Comparison of ENCODE assay signal across 8 cellular contexts in the genomic region with DNA sequence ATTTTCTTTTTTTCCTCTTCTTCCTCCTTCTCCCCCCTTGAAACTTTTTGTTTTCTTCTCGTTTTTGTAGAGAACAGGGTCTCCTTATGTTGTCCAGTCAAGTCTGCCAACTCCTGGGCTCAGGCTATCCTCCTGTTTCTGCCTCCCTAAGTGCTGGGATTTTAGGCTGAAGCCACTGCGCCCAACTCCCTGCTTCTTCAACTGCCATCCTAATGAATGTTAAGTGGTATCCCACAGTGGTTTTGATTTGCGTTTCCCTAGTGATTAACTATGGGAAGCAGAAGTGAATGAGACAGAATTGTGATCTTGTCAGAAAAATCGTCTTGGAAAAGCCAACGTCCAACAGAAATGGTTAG. TPM values are rescaled to one million over a fixed set of nuclear protein-coding genes. Genes with fewer than 3 reads are reported as not detected.
DNase-seq lines count a peak whose midpoint lies in the region; ATAC-seq and TF ChIP-seq lines count a peak whose summit lies in the region.

No MANE protein-coding gene starts in this region.

- peak overlapping the region; percentile 68; the same call in 1 of the 2 replicates for H3K27ac ChIP-seq in HCT116 (ENCODE audit: low read depth, low read length)
- peak overlapping the region; percentile 91 for H3K27ac ChIP-seq in VCaP

- BruUV-seq in HCT116 (replicated peaks; lab: Mats Ljungman, UMichigan), result TSS peak; percentile 76

- no peaks in the 10 kb centered on the region; the same call in 1 of the 2 replicates for H4K20me1 ChIP-seq in HCT116 (ENCODE audit: insufficient read depth)

- H3K9me3 ChIP-seq in HCT116 (ENCODE audit: control insufficient read depth in 1 of 2, insufficient read depth in 1 of 2, low read depth in 1 of 2, low read length in 2 of 2), result no peaks in the 10 kb centered on the region
- H3K9me3 ChIP-seq in skeletal muscle satellite cell (replicated peaks; ENCODE audit: low read length), result no peaks in the 10 kb centered on the region

- H3K36me3 ChIP-seq in HCT116 (ENCODE audit: control insufficient read depth in 1 of 2, insufficient read depth in 2 of 2, low read length in 2 of 2) (no peaks in the 10 kb centered on the region), skeletal muscle satellite cell (ENCODE audit: insufficient read depth, low read length) (no peaks in the 10 kb centered on the region)

- peak overlapping the region; percentile 78 for H3K9ac ChIP-seq in HCT116 (ENCODE audit: low read length)
- peak overlapping the region; percentile 96 for H3K9ac ChIP-seq in skeletal muscle satellite cell (ENCODE audit: low read depth, low read length)

- TF ChIP-seq CTCF in HCT116 (IDR thresholded peaks at IDR 0.05 in 2 of 3, conservative IDR thresholded peaks at IDR 0.05 in 1 of 3; ENCODE audit: borderline replicate concordance in 1 of 3, insufficient read depth in 1 of 3, low read depth in 2 of 3, low read length in 2 of 3) (no peak), VCaP (conservative IDR thresholded peaks at IDR 0.05) (no peak)

- no peak for TF ChIP-seq POLR2A in HCT116 (IDR thresholded peaks at IDR 0.05; ENCODE audit: borderline replicate concordance, extremely low read depth, insufficient read depth, insufficient read length)

- H3K4me1 ChIP-seq in HCT116 (ENCODE audit: control insufficient read depth in 1 of 2, insufficient read depth in 2 of 2, low read length in 2 of 2) (peaks cover 9 to 13% of the 10 kb centered on the region in 2 experiments; a peak in 3 of 4 replicates), skeletal muscle satellite cell (ENCODE audit: control insufficient read depth, insufficient read depth, low read length) (peaks cover 28% of the 10 kb centered on the region)

- H3K4me3 ChIP-seq in HCT116 (replicated peaks in 1 of 2; ENCODE audit: low read depth in 1 of 2, low read length in 2 of 2) (peak overlapping the region; percentile 89 to 94), skeletal muscle satellite cell (ENCODE audit: low read length) (peak overlapping the region; percentile 95)

- TF ChIP-seq RAD21 in HCT116 (IDR thresholded peaks at IDR 0.05; ENCODE audit: low read depth), result no peak

- peaks cover 36% of the 10 kb centered on the region for H3K79me2 ChIP-seq in HCT116 (ENCODE audit: insufficient read depth, low read length)

- H3K9me2 ChIP-seq in HCT116 (ENCODE audit: insufficient read depth), result peaks cover 4% of the 10 kb centered on the region; the same call in 1 of the 2 replicates

- CTCF ChIA-PET in HCT116 (lab: Charles Lee), result no interaction called here

- RAD21 ChIA-PET in HCT116 (lab: Charles Lee; ENCODE audit: low non-redundant PET in 1 of 2, low total read pairs in 2 of 2, uncharacterized antibody in 2 of 2, unreplicated experiment in 2 of 2), result no interaction called here

- DNase-seq in HCT116 (ENCODE audit: low read depth, low spot score) (no peak), glomerular visceral epithelial cell (ENCODE audit: extremely low spot score) (peak; percentile 25), NCI-H446 (lab: John Stamatoyannopoulos, UW) (no peak), GOT3 (lab: John Stamatoyannopoulos, UW) (no peak)

- intact Hi-C loops in HCT116 (cut with micrococcal nuclease), result no loop called here

- H3K27me3 ChIP-seq in HCT116 (ENCODE audit: insufficient read depth, low read length), result no peaks in the 10 kb centered on the region
- no peaks in the 10 kb centered on the region for H3K27me3 ChIP-seq in skeletal muscle satellite cell (ENCODE audit: control insufficient read depth, insufficient read depth, low read length)

- POLR2A ChIA-PET in HCT116 (lab: Charles Lee), result no interaction called here

- no peak overlapping the region for H2AFZ ChIP-seq in HCT116 (ENCODE audit: low read depth, low read length, poor library complexity, severe bottlenecking)

- no peak for ATAC-seq in HCT116
- no peak for ATAC-seq in GM19324 (IDR thresholded peaks at IDR 0.05; ENCODE audit: low FRiP score, unreplicated experiment)
- no peak for ATAC-seq in HG03175 (IDR thresholded peaks at IDR 0.05; ENCODE audit: unreplicated experiment)

- H3K4me2 ChIP-seq in HCT116 (ENCODE audit: low read length), result peak overlapping the region; percentile 85
- peak overlapping the region; percentile 94 for H3K4me2 ChIP-seq in skeletal muscle satellite cell (ENCODE audit: low read length)

TF ChIP-seq in HCT116, 20 proteins besides CTCF, POLR2A, EP300 and RAD21:
- TF ChIP-seq SRF (IDR thresholded peaks at IDR 0.05; ENCODE audit: low read depth), result no peak
- TF ChIP-seq CEBPB (IDR thresholded peaks at IDR 0.05; ENCODE audit: low read depth), result no peak
- no peak for TF ChIP-seq ZFX (IDR thresholded peaks at IDR 0.05)
- TF ChIP-seq EZH2phosphoT487 (IDR thresholded peaks at IDR 0.05; ENCODE audit: borderline replicate concordance), result no peak
- TF ChIP-seq SP1 (IDR thresholded peaks at IDR 0.05; ENCODE audit: low read depth), result no peak
- no peak for TF ChIP-seq EGR1 (IDR thresholded peaks at IDR 0.05; ENCODE audit: low read depth)
- no peak for TF ChIP-seq ZNF274 (IDR thresholded peaks at IDR 0.05; ENCODE audit: low read depth, low read length)
- TF ChIP-seq, protein P1, sequence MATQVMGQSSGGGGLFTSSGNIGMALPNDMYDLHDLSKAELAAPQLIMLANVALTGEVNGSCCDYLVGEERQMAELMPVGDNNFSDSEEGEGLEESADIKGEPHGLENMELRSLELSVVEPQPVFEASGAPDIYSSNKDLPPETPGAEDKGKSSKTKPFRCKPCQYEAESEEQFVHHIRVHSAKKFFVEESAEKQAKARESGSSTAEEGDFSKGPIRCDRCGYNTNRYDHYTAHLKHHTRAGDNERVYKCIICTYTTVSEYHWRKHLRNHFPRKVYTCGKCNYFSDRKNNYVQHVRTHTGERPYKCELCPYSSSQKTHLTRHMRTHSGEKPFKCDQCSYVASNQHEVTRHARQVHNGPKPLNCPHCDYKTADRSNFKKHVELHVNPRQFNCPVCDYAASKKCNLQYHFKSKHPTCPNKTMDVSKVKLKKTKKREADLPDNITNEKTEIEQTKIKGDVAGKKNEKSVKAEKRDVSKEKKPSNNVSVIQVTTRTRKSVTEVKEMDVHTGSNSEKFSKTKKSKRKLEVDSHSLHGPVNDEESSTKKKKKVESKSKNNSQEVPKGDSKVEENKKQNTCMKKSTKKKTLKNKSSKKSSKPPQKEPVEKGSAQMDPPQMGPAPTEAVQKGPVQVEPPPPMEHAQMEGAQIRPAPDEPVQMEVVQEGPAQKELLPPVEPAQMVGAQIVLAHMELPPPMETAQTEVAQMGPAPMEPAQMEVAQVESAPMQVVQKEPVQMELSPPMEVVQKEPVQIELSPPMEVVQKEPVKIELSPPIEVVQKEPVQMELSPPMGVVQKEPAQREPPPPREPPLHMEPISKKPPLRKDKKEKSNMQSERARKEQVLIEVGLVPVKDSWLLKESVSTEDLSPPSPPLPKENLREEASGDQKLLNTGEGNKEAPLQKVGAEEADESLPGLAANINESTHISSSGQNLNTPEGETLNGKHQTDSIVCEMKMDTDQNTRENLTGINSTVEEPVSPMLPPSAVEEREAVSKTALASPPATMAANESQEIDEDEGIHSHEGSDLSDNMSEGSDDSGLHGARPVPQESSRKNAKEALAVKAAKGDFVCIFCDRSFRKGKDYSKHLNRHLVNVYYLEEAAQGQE (IDR thresholded peaks at IDR 0.05; ENCODE audit: low read depth), result no peak

RNA-seq across cellular contexts. Expression of a gene that starts 1.0 kb away (rescaled TPM):
- total RNA-seq in HCT116 (2021; ENCODE audit: unreplicated experiment), result 139 TPM
- 99.5 and 110 TPM in 2 replicates for polyA plus RNA-seq in HCT116 (2012)
- total RNA-seq in skeletal muscle satellite cell (2012; rRNA removed), result 109 and 111 TPM in 2 replicates

RNA-seq across cellular contexts. Expression of a gene that starts 49.8 kb away (rescaled TPM):
- 52.8 TPM for total RNA-seq in HCT116 (2021; ENCODE audit: unreplicated experiment)
- 21.4 and 22.2 TPM in 2 replicates for polyA plus RNA-seq in HCT116 (2012)
- total RNA-seq in skeletal muscle satellite cell (2012; rRNA removed), result 16.4 and 30.4 TPM in 2 replicates
